ENCODE assay signal across 21 cellular contexts in genomic region chr11:134664447-134664846, GRCh38.
"Had no signal": no experiment of that assay in that cellular context is flagged by ENCODE, and none has a peak within 500 bp of the region (broad histone marks: within the 10 kb centered on the region; RNA-seq: fewer than 3 reads in every experiment).

No MANE protein-coding gene starts in this region.

- H3K27ac ChIP-seq: dorsolateral prefrontal cortex, hepatocyte, thoracic aorta, transverse colon had no signal

- ATAC-seq: esophagus mucosa; left colon; left ventricle myocardium superior; naive thymus-derived CD8-positive, alpha-beta T cell; right cardiac atrium; stimulated activated naive B cell treated with anti-CD40 and anti-IgM and Interleukin-4, amounts not matched to agents 10 μg/mL and 1 μg/mL and 100 μg/mL, for 72 hours; stimulated activated naive CD8-positive, alpha-beta T cell treated with anti-CD3 and anti-CD28 coated beads, Interleukin-15, amount 100 ng/mL, for 72 hours had no signal

- H3K4me1 ChIP-seq: transverse colon had no signal

- H3K27me3 Mint-ChIP-seq: stimulated activated naive B cell treated with anti-CD40 and anti-IgM and Interleukin-4, amounts not matched to agents 10 μg/mL and 1 μg/mL and 100 μg/mL, for 72 hours had no signal

- DNase-seq: central memory CD4-positive, alpha-beta T cell; cortex of kidney; effector memory CD4-positive, alpha-beta T cell; foreskin fibroblast; left colon; left ventricle myocardium superior; mesendoderm; naive thymus-derived CD8-positive, alpha-beta T cell; right cardiac atrium; stimulated activated CD4-positive, alpha-beta T cell treated with anti-CD3 and anti-CD28 coated beads, Interleukin-2, amount 100 ng/mL, for 24 hours; stimulated activated CD4-positive, alpha-beta T cell treated with anti-CD3 and anti-CD28 coated beads, Interleukin-4, amount 100 ng/mL, for 4 hours; stimulated activated naive B cell treated with anti-CD40 and anti-IgM and Interleukin-4, amounts not matched to agents 10 μg/mL and 1 μg/mL and 100 μg/mL, for 72 hours; stimulated activated naive CD8-positive, alpha-beta T cell treated with anti-CD3 and anti-CD28 coated beads, Interleukin-15, amount 100 ng/mL, for 72 hours; substantia nigra; transverse colon had no signal

- H3K27me3 ChIP-seq: hepatocyte, transverse colon had no signal

- H3K36me3 ChIP-seq: thoracic aorta, transverse colon had no signal

- H3K4me3 ChIP-seq: dorsolateral prefrontal cortex, hepatocyte, thoracic aorta, transverse colon had no signal

- H3K4me1 Mint-ChIP-seq: naive thymus-derived CD8-positive, alpha-beta T cell; stimulated activated naive B cell treated with anti-CD40 and anti-IgM and Interleukin-4, amounts not matched to agents 10 μg/mL and 1 μg/mL and 100 μg/mL, for 72 hours; stimulated activated naive CD8-positive, alpha-beta T cell treated with anti-CD3 and anti-CD28 coated beads, Interleukin-15, amount 100 ng/mL, for 72 hours had no signal

- H3K4me3 Mint-ChIP-seq: naive thymus-derived CD8-positive, alpha-beta T cell; stimulated activated naive B cell treated with anti-CD40 and anti-IgM and Interleukin-4, amounts not matched to agents 10 μg/mL and 1 μg/mL and 100 μg/mL, for 72 hours; stimulated activated naive CD8-positive, alpha-beta T cell treated with anti-CD3 and anti-CD28 coated beads, Interleukin-15, amount 100 ng/mL, for 72 hours had no signal

- H3K9me3 ChIP-seq: thoracic aorta, transverse colon had no signal

- H3K27ac Mint-ChIP-seq: naive thymus-derived CD8-positive, alpha-beta T cell; stimulated activated naive B cell treated with anti-CD40 and anti-IgM and Interleukin-4, amounts not matched to agents 10 μg/mL and 1 μg/mL and 100 μg/mL, for 72 hours; stimulated activated naive CD8-positive, alpha-beta T cell treated with anti-CD3 and anti-CD28 coated beads, Interleukin-15, amount 100 ng/mL, for 72 hours had no signal

- FAIRE-seq: endometrium, urothelium cell line had no signal
